ENCODE assay signal across 6 cellular contexts in genomic region chr4:134666640-134667039, GRCh38.
"Had no signal": no experiment of that assay in that cellular context is flagged by ENCODE, and none has a peak within 500 bp of the region (broad histone marks: within the 10 kb centered on the region; RNA-seq: fewer than 3 reads in every experiment).

No MANE protein-coding gene starts in this region.

- DNase-seq: H7, HFFc6 had no signal

- H3K4me3 Mint-ChIP-seq: GM23338, HFFc6, IgD-negative memory B cell had no signal

- H3K4me3 ChIP-seq: GM23338, HAP-1 had no signal

- H3K36me3 ChIP-seq: HAP-1 had no signal

- H2AFZ ChIP-seq: GM23338 had no signal

- H3K27ac ChIP-seq: HL-60 had no signal

- H3K4me1 ChIP-seq: HAP-1 had no signal

- H3K9me3 ChIP-seq: HAP-1 had no signal

- H3K36me3 Mint-ChIP-seq: IgD-negative memory B cell had no signal

- H3K4me2 ChIP-seq: GM23338 had no signal

- H3K27ac Mint-ChIP-seq: GM23338, HFFc6, IgD-negative memory B cell had no signal

- H3K4me1 Mint-ChIP-seq: GM23338, IgD-negative memory B cell had no signal

- H3K27me3 Mint-ChIP-seq: IgD-negative memory B cell had no signal
